11 cellular contexts compared by ENCODE assay signal in genomic region chr15:72902245-72902928, GRCh38.
A peak's percentile ranks its signal among the peaks of the same experiment; 100 is the strongest.
DNase-seq lines count a peak whose midpoint lies in the region; ATAC-seq, FAIRE-seq and TF ChIP-seq lines count a peak whose summit lies in the region.
"Had no signal": no experiment of that assay in that cellular context is flagged by ENCODE, and none has a peak within 500 bp of the region (broad histone marks: within the 10 kb centered on the region; RNA-seq: fewer than 3 reads in every experiment).

No MANE protein-coding gene starts in this region.

- H3K9me3 ChIP-seq in gastroesophageal sphincter = no peaks in the 10 kb centered on the region

- TF ChIP-seq CTCF in gastroesophageal sphincter (IDR thresholded peaks at IDR 0.05) = peak in 1 of 4 experiments; percentile 20

- H3K27me3 ChIP-seq in gastroesophageal sphincter = peaks cover 3% of the 10 kb centered on the region
- H3K27me3 ChIP-seq in mesendoderm (ENCODE audit: insufficient read depth, low read length, poor library complexity) = no peaks in the 10 kb centered on the region

- DNase-seq in AG20443 (ENCODE audit: low spot score) (peak; percentile 93), NCI-H69 (lab: John Stamatoyannopoulos, UW) (peak; percentile 14), posterior vena cava (ENCODE audit: low spot score) (peak; percentile 92), mesendoderm (no peak), urothelium cell line (ENCODE audit: low spot score) (no peak)
- DNase-seq: activated CD4-positive, alpha-beta T cell treated with anti-CD3 and anti-CD28 coated beads, Interleukin-2, amount 50 U/mL, for 1 hour; CD4-positive, CD25-positive, alpha-beta regulatory T cell had no signal

- no peak overlapping the region for H2BK120ac ChIP-seq in mesendoderm (ENCODE audit: low read depth, low read length)

- no peak overlapping the region for H2BK15ac ChIP-seq in mesendoderm (replicated peaks; ENCODE audit: low read depth)

- H3K4me3 ChIP-seq in gastroesophageal sphincter (no peak overlapping the region), mesendoderm (ENCODE audit: low read length) (no peak overlapping the region)
- H3K4me3 ChIP-seq: PC-9 had no signal

- H3K9ac ChIP-seq in mesendoderm (ENCODE audit: low read length) = no peak overlapping the region

- H3K36me3 ChIP-seq in gastroesophageal sphincter = no peaks in the 10 kb centered on the region
- H3K36me3 ChIP-seq in mesendoderm (ENCODE audit: control insufficient read depth, insufficient read depth, low read length) = no peaks in the 10 kb centered on the region

- no peak overlapping the region for H3K4ac ChIP-seq in mesendoderm (ENCODE audit: low read depth, low read length)

- no peak overlapping the region for H2AK5ac ChIP-seq in mesendoderm (ENCODE audit: low read length)

- H3K79me1 ChIP-seq in mesendoderm (ENCODE audit: low read length) = no peaks in the 10 kb centered on the region

- intact Hi-C loops in posterior vena cava (cut with DNase I) = no loop called here

- H3K56ac ChIP-seq in mesendoderm (ENCODE audit: low read length) = no peak overlapping the region

- no peaks in the 10 kb centered on the region for H3K79me2 ChIP-seq in mesendoderm (ENCODE audit: control insufficient read depth, insufficient read depth, low read length)

- TF ChIP-seq POLR2A in gastroesophageal sphincter (IDR thresholded peaks at IDR 0.05) = no peak

- H3K23ac ChIP-seq in mesendoderm (ENCODE audit: low read length) = no peak overlapping the region

- no peak overlapping the region for H4K8ac ChIP-seq in mesendoderm (ENCODE audit: low read depth, low read length)

- 10 to 12% methylated on average over 3 to 7 of the region's 15 CpGs for WGBS in gastroesophageal sphincter (ENCODE audit: low coverage in 1 of 2), 2 donors
- no CpG with 5 or more reads among the region's 15 CpGs for WGBS in mesendoderm (ENCODE audit: extremely low coverage, insufficient coverage, low lambda C conversion rate)

- no peak overlapping the region for H4K5ac ChIP-seq in mesendoderm (ENCODE audit: low read length)

- TF ChIP-seq EP300 in gastroesophageal sphincter (IDR thresholded peaks at IDR 0.05) = no peak

- no peak for FAIRE-seq in urothelium cell line (lab: Jason Lieb, UNC)

- H3K4me1 ChIP-seq in gastroesophageal sphincter = peaks cover 3 to 22% (median 9%) of the 10 kb centered on the region in 3 donors
- H3K4me1 ChIP-seq in mesendoderm (ENCODE audit: control insufficient read depth, low read depth, low read length) = no peaks in the 10 kb centered on the region

- ATAC-seq in gastroesophageal sphincter (peak; percentile 89), HG03097 (IDR thresholded peaks at IDR 0.05; ENCODE audit: low FRiP score, unreplicated experiment) (no peak), GM18861 (IDR thresholded peaks at IDR 0.05; ENCODE audit: unreplicated experiment) (no peak)

- no peak overlapping the region for H3K18ac ChIP-seq in mesendoderm (ENCODE audit: low read length)

- no peak overlapping the region for H3K4me2 ChIP-seq in mesendoderm (ENCODE audit: low read length)
- H3K4me2 ChIP-seq: PC-9 had no signal

- H2BK5ac ChIP-seq in mesendoderm (ENCODE audit: low read length) = no peak overlapping the region

- H3K27ac ChIP-seq in gastroesophageal sphincter (peak overlapping the region in 2 of 4 donors; percentile 43 to 46), mesendoderm (ENCODE audit: low read depth, low read length) (no peak overlapping the region)
- H3K27ac ChIP-seq: PC-9 had no signal

Comparison
In these comparisons a context has a peak if more than half of its experiments do, and no peak if none do; other contexts are left out.
1. DNase-seq: peak in AG20443 (single experiment), NCI-H69 (single experiment) and posterior vena cava (single experiment); none in mesendoderm (single experiment) and urothelium cell line (single experiment).